In the genomic region with DNA sequence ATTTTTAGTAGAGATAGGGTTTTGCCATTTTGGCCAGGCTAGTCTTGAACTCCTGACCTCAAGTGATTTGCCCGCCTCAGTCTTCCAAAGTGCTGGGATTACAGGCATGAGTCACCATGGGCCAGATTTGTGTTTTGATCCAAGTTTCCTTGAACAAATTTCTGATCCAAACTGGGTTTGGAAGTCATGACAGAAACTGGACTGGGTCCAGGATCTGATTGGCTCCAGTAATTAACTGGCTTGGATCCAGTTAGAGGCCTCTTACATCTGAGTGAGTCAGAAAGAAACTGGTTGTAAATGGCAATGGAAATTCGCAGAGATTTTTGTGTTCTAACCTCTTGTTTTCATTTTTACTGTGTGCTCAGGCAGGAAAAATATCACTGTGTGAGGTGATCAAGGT, we compare ENCODE assay signal across 12 cellular contexts.
A peak's percentile ranks its signal among the peaks of the same experiment; 100 is the strongest.
DNase-seq lines count a peak whose midpoint lies in the region; TF ChIP-seq lines count a peak whose summit lies in the region.
"Had no signal": no experiment of that assay in that cellular context is flagged by ENCODE, and none has a peak within 500 bp of the region (broad histone marks: within the 10 kb centered on the region; RNA-seq: fewer than 3 reads in every experiment).

No MANE protein-coding gene starts in this region.

- H3K4me3 ChIP-seq in SK-N-SH (ENCODE audit: low read depth in 2 of 2, low read length in 1 of 2) (no peak overlapping the region), fibroblast of pulmonary artery (replicated peaks; ENCODE audit: low read depth, low read length) (no peak overlapping the region), stomach (no peak overlapping the region)
- H3K4me3 ChIP-seq: ascending aorta, heart left ventricle had no signal

- peaks cover 17% of the 10 kb centered on the region for H3F3A ChIP-seq in SK-N-SH (replicated peaks; ENCODE audit: insufficient read depth)

- no peak for TF ChIP-seq CTCF in SK-N-SH (IDR thresholded peaks at IDR 0.05)
- no peak for TF ChIP-seq CTCF in fibroblast of pulmonary artery (IDR thresholded peaks at IDR 0.05; ENCODE audit: low read length, missing control alignments)
- TF ChIP-seq CTCF in stomach (IDR thresholded peaks at IDR 0.05): no peak

- intact Hi-C loops in stomach (cut with DNase I; ENCODE audit: low total_unique reads): no loop called here
- intact Hi-C loops in posterior vena cava (cut with DNase I): no loop called here

- peak; percentile 61 for DNase-seq in DMS 273 (lab: John Stamatoyannopoulos, UW; ENCODE audit: unreplicated experiment)
- DNase-seq in DMS 273 treated with DMSO at 0.1 percent for 48 hours (lab: John Stamatoyannopoulos, UW): no peak
- DNase-seq in SK-N-SH: no peak
- peak; percentile 98 for DNase-seq in fibroblast of pulmonary artery (ENCODE audit: low read depth)
- peak; percentile 64 for DNase-seq in stomach
- no peak for DNase-seq in foreskin melanocyte
- no peak for DNase-seq in NCI-H510A treated with DMSO at 0.1 percent for 48 hours (lab: John Stamatoyannopoulos, UW)
- no peak for DNase-seq in posterior vena cava (ENCODE audit: low spot score)
- DNase-seq: 8988T, SW 1271 had no signal

- no peak for TF ChIP-seq POLR2A in stomach (IDR thresholded peaks at IDR 0.05)

- no peaks in the 10 kb centered on the region for H3K9me2 ChIP-seq in SK-N-SH

- H4K20me1 ChIP-seq in SK-N-SH (ENCODE audit: insufficient read depth): no peaks in the 10 kb centered on the region

- TF ChIP-seq RAD21 in SK-N-SH (IDR thresholded peaks at IDR 0.05; ENCODE audit: low read length): no peak

- H3K79me2 ChIP-seq in SK-N-SH (ENCODE audit: insufficient read depth): no peaks in the 10 kb centered on the region

- WGBS in SK-N-SH (ENCODE audit: low lambda C conversion rate): 15% methylated on average over 2 of the region's 2 CpGs
- 26 to 46% (median 36%) methylated on average over 2 of the region's 2 CpGs for WGBS in stomach, 5 donors

- H3K4me2 ChIP-seq in SK-N-SH: peak overlapping the region; percentile 48; the same call in 1 of the 2 replicates

- H3K36me3 ChIP-seq in SK-N-SH (replicated peaks in 1 of 2; ENCODE audit: control insufficient read depth in 1 of 2, insufficient read depth in 2 of 2, low read length in 1 of 2): no peaks in the 10 kb centered on the region
- H3K36me3 ChIP-seq in stomach: no peaks in the 10 kb centered on the region
- H3K36me3 ChIP-seq: ascending aorta, heart left ventricle had no signal

- no peaks in the 10 kb centered on the region for H3K27me3 ChIP-seq in SK-N-SH (ENCODE audit: insufficient read depth)
- H3K27me3 ChIP-seq in stomach: no peaks in the 10 kb centered on the region
- H3K27me3 ChIP-seq: ascending aorta, heart left ventricle had no signal

- H3K9me3 ChIP-seq in SK-N-SH (no peaks in the 10 kb centered on the region), stomach (peaks cover 0 to 6% (median 0%) of the 10 kb centered on the region in 4 donors)
- H3K9me3 ChIP-seq: ascending aorta had no signal

- POLR2A ChIA-PET in SK-N-SH (lab: Yijun Ruan, JAX): no interaction called here

- H2AFZ ChIP-seq in SK-N-SH (ENCODE audit: low read depth): peak overlapping the region; percentile 80; the same call in 1 of the 2 replicates

- CTCF ChIA-PET in SK-N-SH (lab: Yijun Ruan, JAX): no interaction called here

- H3K9ac ChIP-seq in SK-N-SH: no peak overlapping the region

- TF ChIP-seq EP300 in SK-N-SH (IDR thresholded peaks at IDR 0.05; ENCODE audit: borderline replicate concordance in 1 of 2, low read depth in 1 of 2, low read length in 1 of 2): peak in 1 of 2 experiments; percentile 84; a peak in 1 of 4 replicates
- TF ChIP-seq EP300 in stomach (IDR thresholded peaks at IDR 0.05): no peak

- H3K4me1 ChIP-seq in SK-N-SH (ENCODE audit: control insufficient read depth in 1 of 2, insufficient read depth in 2 of 2, low read depth in 1 of 2, low read length in 1 of 2) (no peaks in the 10 kb centered on the region; a peak in 1 of 4 replicates), stomach (peaks cover 0 to 18% (median 0%) of the 10 kb centered on the region in 4 donors)
- H3K4me1 ChIP-seq: ascending aorta, heart left ventricle had no signal

- H3K27ac ChIP-seq in SK-N-SH (ENCODE audit: low read depth in 2 of 2, low read length in 1 of 2): peak overlapping the region; percentile 35 to 76; a peak in 3 of 4 replicates
- peak overlapping the region in 1 of 5 donors; percentile 20 for H3K27ac ChIP-seq in stomach
- H3K27ac ChIP-seq: heart left ventricle had no signal

TF ChIP-seq in SK-N-SH, 30 proteins besides CTCF, POLR2A, EP300 and RAD21 (continues in another document):
- TF ChIP-seq NFIC (IDR thresholded peaks at IDR 0.05; ENCODE audit: borderline replicate concordance): peak; percentile 98
- TF ChIP-seq NRF1 (IDR thresholded peaks at IDR 0.05; ENCODE audit: low read depth, low read length): no peak
- TF ChIP-seq MAX (IDR thresholded peaks at IDR 0.05; ENCODE audit: low read depth): no peak
- no peak for TF ChIP-seq ZBTB33 (IDR thresholded peaks at IDR 0.05; ENCODE audit: borderline replicate concordance, low read depth)
- peak; percentile 62; the same call in 1 of the 2 replicates for TF ChIP-seq TEAD4 (IDR thresholded peaks at IDR 0.05; ENCODE audit: borderline replicate concordance, insufficient read depth)
- TF ChIP-seq SIN3A (IDR thresholded peaks at IDR 0.05; ENCODE audit: borderline replicate concordance, low read depth, low read length): no peak
- peak; percentile 54; the same call in 1 of the 2 replicates for TF ChIP-seq MEF2A (IDR thresholded peaks at IDR 0.05; ENCODE audit: borderline replicate concordance, low read depth)
- TF ChIP-seq MXI1 (IDR thresholded peaks at IDR 0.05; ENCODE audit: low read depth, low read length): no peak
- no peak for TF ChIP-seq SMC3 (IDR thresholded peaks at IDR 0.05; ENCODE audit: low read depth, low read length)
- no peak for TF ChIP-seq GABPA (IDR thresholded peaks at IDR 0.05; ENCODE audit: low read depth)
- TF ChIP-seq IRF3 (IDR thresholded peaks at IDR 0.05; ENCODE audit: low read depth, low read length): no peak
- TF ChIP-seq, protein P1, sequence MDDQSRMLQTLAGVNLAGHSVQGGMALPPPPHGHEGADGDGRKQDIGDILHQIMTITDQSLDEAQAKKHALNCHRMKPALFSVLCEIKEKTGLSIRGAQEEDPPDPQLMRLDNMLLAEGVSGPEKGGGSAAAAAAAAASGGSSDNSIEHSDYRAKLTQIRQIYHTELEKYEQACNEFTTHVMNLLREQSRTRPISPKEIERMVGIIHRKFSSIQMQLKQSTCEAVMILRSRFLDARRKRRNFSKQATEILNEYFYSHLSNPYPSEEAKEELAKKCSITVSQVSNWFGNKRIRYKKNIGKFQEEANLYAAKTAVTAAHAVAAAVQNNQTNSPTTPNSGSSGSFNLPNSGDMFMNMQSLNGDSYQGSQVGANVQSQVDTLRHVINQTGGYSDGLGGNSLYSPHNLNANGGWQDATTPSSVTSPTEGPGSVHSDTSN (IDR thresholded peaks at IDR 0.05): peak; percentile 72
- peak; percentile 62; the same call in 1 of the 2 replicates for TF ChIP-seq FOXM1 (IDR thresholded peaks at IDR 0.05; ENCODE audit: low read depth)
- TF ChIP-seq TCF12 (IDR thresholded peaks at IDR 0.05): peak; percentile 89
- no peak for TF ChIP-seq RFX5 (IDR thresholded peaks at IDR 0.05; ENCODE audit: low read length)
- no peak for TF ChIP-seq GATA2 (CRISPR knock-in tag; IDR thresholded peaks at IDR 0.05)
- no peak for TF ChIP-seq TAF1 (IDR thresholded peaks at IDR 0.05; ENCODE audit: borderline replicate concordance, low read depth, low read length)
- no peak for TF ChIP-seq RCOR1 (IDR thresholded peaks at IDR 0.05; ENCODE audit: low read length)
- TF ChIP-seq FOXJ3 (CRISPR knock-in tag; IDR thresholded peaks at IDR 0.05): no peak
- TF ChIP-seq JUND (IDR thresholded peaks at IDR 0.05): peak; percentile 86
- TF ChIP-seq ELF1 (IDR thresholded peaks at IDR 0.05): peak; percentile 20; the same call in 1 of the 2 replicates
- TF ChIP-seq, protein P2, sequence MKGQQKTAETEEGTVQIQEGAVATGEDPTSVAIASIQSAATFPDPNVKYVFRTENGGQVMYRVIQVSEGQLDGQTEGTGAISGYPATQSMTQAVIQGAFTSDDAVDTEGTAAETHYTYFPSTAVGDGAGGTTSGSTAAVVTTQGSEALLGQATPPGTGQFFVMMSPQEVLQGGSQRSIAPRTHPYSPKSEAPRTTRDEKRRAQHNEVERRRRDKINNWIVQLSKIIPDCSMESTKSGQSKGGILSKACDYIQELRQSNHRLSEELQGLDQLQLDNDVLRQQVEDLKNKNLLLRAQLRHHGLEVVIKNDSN (IDR thresholded peaks at IDR 0.05; ENCODE audit: borderline replicate concordance, low read depth): no peak
- TF ChIP-seq FOSL2 (IDR thresholded peaks at IDR 0.05; ENCODE audit: borderline replicate concordance, low read depth): peak; percentile 92

Comparison
In these comparisons a context has a peak if more than half of its experiments do, and no peak if none do; other contexts are left out.
1. DNase-seq: peak in DMS 273 (single experiment), fibroblast of pulmonary artery (single experiment) and stomach (single experiment); none in DMS 273 treated with DMSO at 0.1 percent for 48 hours (single experiment), SK-N-SH (single experiment), foreskin melanocyte (single experiment), NCI-H510A treated with DMSO at 0.1 percent for 48 hours (single experiment) and posterior vena cava (single experiment).